17 cellular contexts compared by ENCODE assay signal in the genomic region with DNA sequence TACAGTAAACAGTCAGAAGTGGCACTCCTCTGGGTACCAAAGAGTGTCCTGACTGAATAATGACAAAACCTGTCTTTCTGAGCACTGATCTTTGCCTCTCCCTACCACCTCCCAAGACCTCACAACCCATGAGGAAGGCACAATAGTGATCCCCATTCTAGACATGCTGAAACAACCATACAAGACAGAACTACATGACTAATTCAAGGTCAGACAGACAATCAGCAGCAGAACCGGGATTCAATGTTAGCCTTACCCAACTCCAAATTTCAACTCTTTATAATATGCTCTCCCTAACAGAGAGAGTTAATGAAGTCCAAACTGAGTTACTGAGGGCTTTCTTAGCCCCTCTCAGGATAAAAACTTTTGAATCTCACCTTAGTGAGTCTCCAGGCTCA.
A peak's percentile ranks its signal among the peaks of the same experiment; 100 is the strongest.
DNase-seq lines count a peak whose midpoint lies in the region; ATAC-seq and TF ChIP-seq lines count a peak whose summit lies in the region.
"Had no signal": no experiment of that assay in that cellular context is flagged by ENCODE, and none has a peak within 500 bp of the region (broad histone marks: within the 10 kb centered on the region; RNA-seq: fewer than 3 reads in every experiment).

No MANE protein-coding gene starts in this region.

- no peak overlapping the region for H3K4me3 Mint-ChIP-seq in central memory CD8-positive, alpha-beta T cell
- no peak overlapping the region for H3K4me3 Mint-ChIP-seq in progenitor cell of endocrine pancreas (ENCODE audit: low read depth)
- H3K4me3 Mint-ChIP-seq: activated CD8-positive, alpha-beta memory T cell treated with anti-CD3 and anti-CD28 coated beads, Interleukin-2, amount 10 ng/mL, durations not matched to agents 7 days and 5 days had no signal

- H3K27ac Mint-ChIP-seq in central memory CD8-positive, alpha-beta T cell (ENCODE audit: low read depth) = peak overlapping the region; percentile 45
- H3K27ac Mint-ChIP-seq in progenitor cell of endocrine pancreas = peak overlapping the region; percentile 15
- H3K27ac Mint-ChIP-seq: activated CD8-positive, alpha-beta memory T cell treated with anti-CD3 and anti-CD28 coated beads, Interleukin-2, amount 10 ng/mL, durations not matched to agents 7 days and 5 days; activated naive CD4-positive, alpha-beta T cell treated with anti-CD3 and anti-CD28 coated beads, Interleukin-2, amount 50 U/mL, for 72 hours had no signal

- no TSS peak for BruUV-seq in IMR-90 (replicated peaks; lab: Mats Ljungman, UMichigan)

- no peak for TF ChIP-seq RAD21 in IMR-90 (IDR thresholded peaks at IDR 0.05; ENCODE audit: low read length)

- POLR2A ChIA-PET in IMR-90 (lab: Charles Lee; ENCODE audit: unreplicated experiment) = no interaction called here

- H3K36me3 Mint-ChIP-seq in central memory CD8-positive, alpha-beta T cell (ENCODE audit: insufficient read depth) = peaks cover 61% of the 10 kb centered on the region
- H3K36me3 Mint-ChIP-seq in progenitor cell of endocrine pancreas (ENCODE audit: insufficient read depth) = peaks cover 24% of the 10 kb centered on the region

- no peak overlapping the region for H3K4me2 ChIP-seq in IMR-90 (ENCODE audit: low read depth, low read length)

- H3K27ac ChIP-seq in IMR-90 (ENCODE audit: insufficient read depth, low read length) = no peak overlapping the region
- H3K27ac ChIP-seq: WERI-Rb-1 had no signal

- no peaks in the 10 kb centered on the region for H3K9me3 Mint-ChIP-seq in central memory CD8-positive, alpha-beta T cell
- H3K9me3 Mint-ChIP-seq in progenitor cell of endocrine pancreas (ENCODE audit: low read depth) = no peaks in the 10 kb centered on the region
- H3K9me3 Mint-ChIP-seq: activated naive CD4-positive, alpha-beta T cell treated with anti-CD3 and anti-CD28 coated beads, Interleukin-2, amount 50 U/mL, for 72 hours had no signal

- peak overlapping the region; percentile 39; the same call in 1 of the 2 replicates for H3K18ac ChIP-seq in IMR-90 (ENCODE audit: low read depth, low read length)

- H3K23ac ChIP-seq in IMR-90 (ENCODE audit: low read depth, low read length) = no peak overlapping the region

- in situ Hi-C loops in IMR-90 (cut with MboI; ENCODE audit: low sequenced_read_pairs) = no loop called here

- H3K27me3 ChIP-seq in IMR-90 (ENCODE audit: control insufficient read depth, insufficient read depth, low read length) = no peaks in the 10 kb centered on the region
- H3K27me3 ChIP-seq: heart right ventricle had no signal

- H3K79me1 ChIP-seq in IMR-90 (ENCODE audit: low read depth in 1 of 2, low read length in 2 of 2) = peaks cover 0 to 27% of the 10 kb centered on the region in 2 experiments; a peak in 2 of 4 replicates

- TF ChIP-seq CTCF in IMR-90 (conservative IDR thresholded peaks at IDR 0.05; ENCODE audit: low read depth, low read length) (no peak), progenitor cell of endocrine pancreas (IDR thresholded peaks at IDR 0.05; ENCODE audit: unreplicated experiment) (no peak)

- H3K9me1 ChIP-seq in IMR-90 (ENCODE audit: insufficient read depth, low read length) = peaks cover 11% of the 10 kb centered on the region; the same call in 1 of the 2 replicates

- peaks cover 15% of the 10 kb centered on the region for H3K4me1 ChIP-seq in IMR-90 (ENCODE audit: control insufficient read depth, insufficient read depth, low read length)

- no peak overlapping the region for H3K4ac ChIP-seq in IMR-90 (ENCODE audit: low read depth, low read length)

- TF ChIP-seq POLR2A in IMR-90 (IDR thresholded peaks at IDR 0.05; ENCODE audit: low read depth, low read length) = no peak

- no peak overlapping the region for H2AFZ ChIP-seq in IMR-90 (replicated peaks; ENCODE audit: low read length, poor library complexity)

- no peak overlapping the region; the same call in 1 of the 2 replicates for H3K56ac ChIP-seq in IMR-90 (ENCODE audit: extremely low read depth, insufficient read depth, low read length)

- H3K9me3 ChIP-seq in IMR-90 (ENCODE audit: control insufficient read depth, insufficient read depth, low read length) = 0 out of 2 replicates have a peak, but pooled peaks cover 2% of the 10 kb centered on the region
- H3K9me3 ChIP-seq: heart right ventricle had no signal

- H3K36me3 ChIP-seq in IMR-90 (ENCODE audit: control insufficient read depth, insufficient read depth, low read length) = peaks cover 42% of the 10 kb centered on the region

- dilution Hi-C loops in IMR-90 (cut with HindIII; ENCODE audit: low sequenced_read_pairs, unreplicated experiment) = no loop called here

- H2BK20ac ChIP-seq in IMR-90 (ENCODE audit: low read depth, low read length) = no peak overlapping the region

- peaks cover 35% of the 10 kb centered on the region for H3K4me1 Mint-ChIP-seq in central memory CD8-positive, alpha-beta T cell
- H3K4me1 Mint-ChIP-seq in progenitor cell of endocrine pancreas (ENCODE audit: low read depth) = peaks cover 3% of the 10 kb centered on the region

- ATAC-seq in GM18907 (IDR thresholded peaks at IDR 0.05; ENCODE audit: unreplicated experiment) (peak; percentile 30), IMR-90 (ENCODE audit: low read depth) (no peak), Right ventricle myocardium inferior (no peak)
- no peak for ATAC-seq in central memory CD8-positive, alpha-beta T cell (replicated peaks; ENCODE audit: extremely low read depth, poor library complexity, severe bottlenecking)
- ATAC-seq: activated CD8-positive, alpha-beta memory T cell treated with anti-CD3 and anti-CD28 coated beads, Interleukin-2, amount 10 ng/mL, durations not matched to agents 7 days and 5 days; activated naive CD4-positive, alpha-beta T cell treated with anti-CD3 and anti-CD28 coated beads, Interleukin-2, amount 50 U/mL, for 72 hours; heart right ventricle had no signal

- H3K4me3 ChIP-seq in IMR-90 (ENCODE audit: insufficient read depth, low read depth, low read length) = no peak overlapping the region
- H3K4me3 ChIP-seq: heart right ventricle had no signal

- CTCF ChIA-PET in IMR-90 (lab: Yijun Ruan, JAX) = no interaction called here

- no peak overlapping the region for H2BK120ac ChIP-seq in IMR-90 (ENCODE audit: low read depth, low read length)

- H4K91ac ChIP-seq in IMR-90 (ENCODE audit: insufficient read depth, low read depth, low read length) = peak overlapping the region; percentile 45; the same call in 1 of the 2 replicates

- DNase-seq in IMR-90 (peak; percentile 11), progenitor cell of endocrine pancreas (ENCODE audit: low spot score, unreplicated experiment) (no peak), Right ventricle myocardium inferior (ENCODE audit: missing footprints) (no peak), T1000 (lab: John Stamatoyannopoulos, UW) (no peak), HuH-7.5 (ENCODE audit: low spot score) (no peak)
- DNase-seq in central memory CD8-positive, alpha-beta T cell (ENCODE audit: low spot score in 2 of 2) = no peak
- DNase-seq: activated CD8-positive, alpha-beta memory T cell treated with anti-CD3 and anti-CD28 coated beads, Interleukin-2, amount 10 ng/mL, durations not matched to agents 7 days and 5 days; C1 segment of cervical spinal cord; cerebellar nuclear complex; erythroblast; HCEC 1CT; heart right ventricle; OCI-M1; substantia nigra; WERI-Rb-1 had no signal

- H2BK5ac ChIP-seq in IMR-90 (ENCODE audit: low read depth, low read length, poor library complexity, severe bottlenecking) = peak overlapping the region; percentile 25

- intact Hi-C loops in IMR-90 (cut with micrococcal nuclease) (loop anchor here (5.0 kb wide), 2 partner anchors 134 to 136 kb away; no protein-coding TSS in a partner anchor), Right ventricle myocardium inferior (cut with DNase I) (no loop called here)

- no peak overlapping the region for H3K14ac ChIP-seq in IMR-90 (replicated peaks; ENCODE audit: low read depth, low read length)

- H4K5ac ChIP-seq in IMR-90 (ENCODE audit: low read depth, low read length) = peak overlapping the region; percentile 43; the same call in 1 of the 2 replicates

- no peak overlapping the region for H2AK9ac ChIP-seq in IMR-90 (replicated peaks; ENCODE audit: low read depth, low read length, poor library complexity)

- H2AK5ac ChIP-seq in IMR-90 (ENCODE audit: low read depth, low read length) = peak overlapping the region; percentile 42

- H3K27me3 Mint-ChIP-seq in central memory CD8-positive, alpha-beta T cell = no peaks in the 10 kb centered on the region
- no peaks in the 10 kb centered on the region for H3K27me3 Mint-ChIP-seq in progenitor cell of endocrine pancreas
- H3K27me3 Mint-ChIP-seq: activated CD8-positive, alpha-beta memory T cell treated with anti-CD3 and anti-CD28 coated beads, Interleukin-2, amount 10 ng/mL, durations not matched to agents 7 days and 5 days had no signal

- no peak overlapping the region for H4K8ac ChIP-seq in IMR-90 (ENCODE audit: low read depth in 2 of 2, low read length in 2 of 2)

- peak overlapping the region; percentile 41; the same call in 1 of the 3 replicates for H2BK15ac ChIP-seq in IMR-90 (ENCODE audit: low read depth, low read length)

- no peak overlapping the region for H3K9ac ChIP-seq in IMR-90 (ENCODE audit: low read depth, low read length)

- no CpG with 5 or more reads among the region's 1 CpG for WGBS in IMR-90 (ENCODE audit: extremely low coverage in 2 of 2, insufficient read length in 1 of 2), 2 experiments

- H4K20me1 ChIP-seq in IMR-90 (ENCODE audit: insufficient read depth, low read length) = no peaks in the 10 kb centered on the region

TF ChIP-seq in IMR-90, 13 proteins besides CTCF, POLR2A, EP300 and RAD21 (continues in another document):
- TF ChIP-seq CEBPB (IDR thresholded peaks at IDR 0.05; ENCODE audit: low read depth, low read length) (no peak), MAFK (IDR thresholded peaks at IDR 0.05; ENCODE audit: low read depth, low read length) (no peak), MXI1 (IDR thresholded peaks at IDR 0.05; ENCODE audit: borderline replicate concordance, low read depth, low read length) (no peak), RCOR1 (IDR thresholded peaks at IDR 0.05; ENCODE audit: insufficient replicate concordance, low read length) (no peak), NFE2L2 (IDR thresholded peaks at IDR 0.05; ENCODE audit: low read depth, low read length) (no peak), SMC3 (IDR thresholded peaks at IDR 0.05; ENCODE audit: low read depth, low read length) (no peak), CHD1 (IDR thresholded peaks at IDR 0.05; ENCODE audit: low read depth, low read length) (no peak), RFX5 (IDR thresholded peaks at IDR 0.05; ENCODE audit: low read depth, low read length) (no peak)
- TF ChIP-seq, protein P1, sequence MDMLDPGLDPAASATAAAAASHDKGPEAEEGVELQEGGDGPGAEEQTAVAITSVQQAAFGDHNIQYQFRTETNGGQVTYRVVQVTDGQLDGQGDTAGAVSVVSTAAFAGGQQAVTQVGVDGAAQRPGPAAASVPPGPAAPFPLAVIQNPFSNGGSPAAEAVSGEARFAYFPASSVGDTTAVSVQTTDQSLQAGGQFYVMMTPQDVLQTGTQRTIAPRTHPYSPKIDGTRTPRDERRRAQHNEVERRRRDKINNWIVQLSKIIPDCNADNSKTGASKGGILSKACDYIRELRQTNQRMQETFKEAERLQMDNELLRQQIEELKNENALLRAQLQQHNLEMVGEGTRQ (IDR thresholded peaks at IDR 0.05; ENCODE audit: low read depth, low read length) = no peak
